Comparison of ENCODE assay signal across 8 cellular contexts in genomic region chr9:10612649-10613398, GRCh38. TPM values are rescaled to one million over a fixed set of nuclear protein-coding genes. Genes with fewer than 3 reads are reported as not detected.
A peak's percentile ranks its signal among the peaks of the same experiment; 100 is the strongest.
DNase-seq lines count a peak whose midpoint lies in the region; ATAC-seq and TF ChIP-seq lines count a peak whose summit lies in the region.

TSS of gene PTPRD (minus strand) at chr9:10613002.

- no peaks in the 10 kb centered on the region for H3K36me3 ChIP-seq in neuronal stem cell (replicated peaks in 1 of 2; ENCODE audit: control insufficient read depth in 2 of 2, insufficient read depth in 2 of 2, low read length in 2 of 2)

- CTCF ChIA-PET in activated CD8-positive, alpha-beta T cell treated with anti-CD3 and anti-CD28 coated beads for 36 hours (lab: Charles Lee) = no interaction called here

- H3K4me1 ChIP-seq in neuronal stem cell (ENCODE audit: control insufficient read depth in 2 of 2, insufficient read depth in 1 of 2, low read depth in 1 of 2, low read length in 2 of 2) = no peaks in the 10 kb centered on the region

- H4K8ac ChIP-seq in neuronal stem cell (ENCODE audit: low read depth, low read length) = no peak within 1 kb of the TSS

- H3K4me1 Mint-ChIP-seq in activated CD8-positive, alpha-beta T cell treated with anti-CD3 and anti-CD28 coated beads for 36 hours (ENCODE audit: low read depth) = peaks cover 2% of the 10 kb centered on the region

- H3K9me3 Mint-ChIP-seq in activated CD8-positive, alpha-beta T cell treated with anti-CD3 and anti-CD28 coated beads for 36 hours = no peaks in the 10 kb centered on the region

- H2BK120ac ChIP-seq in neuronal stem cell (ENCODE audit: low read depth, low read length) = peak within 1 kb of the TSS; percentile 72

- WGBS in neuronal stem cell (ENCODE audit: extremely low coverage in 2 of 2, insufficient read length in 2 of 2, insufficient replicate concordance in 1 of 2), 2 donors = no CpG with 5 or more reads among the region's 86 CpGs

- H2BK12ac ChIP-seq in neuronal stem cell (ENCODE audit: low read length) = no peak within 1 kb of the TSS

- DNase-seq in stimulated activated CD4-positive, alpha-beta T cell treated with anti-CD3 and anti-CD28 coated beads, Interleukin-15, amount 100 ng/mL, for 48 hours (ENCODE audit: low read depth in 2 of 2) = peak; percentile 1 to 4
- no peak for DNase-seq in stimulated activated CD4-positive, alpha-beta T cell treated with anti-CD3 and anti-CD28 coated beads, Interleukin-4, amount 100 ng/mL, for 1 hour
- DNase-seq in NCI-H128 (lab: John Stamatoyannopoulos, UW; ENCODE audit: unreplicated experiment) (peak; percentile 19), glomerular visceral epithelial cell (ENCODE audit: extremely low spot score) (peak; percentile 71), neuronal stem cell (ENCODE audit: low spot score) (peak; percentile 71), COLO829 (ENCODE audit: low spot score) (no peak)
- peak; percentile 40 for DNase-seq in activated CD8-positive, alpha-beta T cell treated with anti-CD3 and anti-CD28 coated beads for 36 hours

- peak within 1 kb of the TSS; percentile 13 for H3K4me3 Mint-ChIP-seq in activated CD8-positive, alpha-beta T cell treated with anti-CD3 and anti-CD28 coated beads for 36 hours

- peak within 1 kb of the TSS; percentile 66 for H3K4me2 ChIP-seq in neuronal stem cell (ENCODE audit: insufficient read depth, low read length, poor library complexity, severe bottlenecking)

- intact Hi-C loops in activated CD8-positive, alpha-beta T cell treated with anti-CD3 and anti-CD28 coated beads for 36 hours (cut with micrococcal nuclease) = no loop called here

- H3K36me3 Mint-ChIP-seq in activated CD8-positive, alpha-beta T cell treated with anti-CD3 and anti-CD28 coated beads for 36 hours (ENCODE audit: low read depth) = no peaks in the 10 kb centered on the region

- H3K9ac ChIP-seq in neuronal stem cell (ENCODE audit: low read depth, low read length, poor library complexity) = peak within 1 kb of the TSS; percentile 70

- H2BK5ac ChIP-seq in neuronal stem cell (ENCODE audit: low read length) = peak within 1 kb of the TSS; percentile 53

- peaks cover 0 to 45% (median 12%) of the 10 kb centered on the region in 3 experiments for H3K27me3 ChIP-seq in neuronal stem cell (ENCODE audit: control insufficient read depth in 3 of 3, insufficient read depth in 3 of 3, low read depth in 1 of 3, low read length in 3 of 3)

- peak within 1 kb of the TSS; percentile 98 for H2AFZ ChIP-seq in neuronal stem cell (ENCODE audit: low read length)

- no peaks in the 10 kb centered on the region for H3K79me1 ChIP-seq in neuronal stem cell (ENCODE audit: low read depth, low read length)

- no peak for TF ChIP-seq CTCF in activated CD8-positive, alpha-beta T cell treated with anti-CD3 and anti-CD28 coated beads for 36 hours (IDR thresholded peaks at IDR 0.05)

- H3K4ac ChIP-seq in neuronal stem cell (ENCODE audit: low read length) = no peak within 1 kb of the TSS

- peak within 1 kb of the TSS; percentile 96 for H2BK15ac ChIP-seq in neuronal stem cell (ENCODE audit: low read length)

- peak within 1 kb of the TSS; percentile 89 for H3K18ac ChIP-seq in neuronal stem cell (ENCODE audit: low read length)

- ATAC-seq in HG02678 (IDR thresholded peaks at IDR 0.05; ENCODE audit: unreplicated experiment) = peak; percentile 92
- peak; percentile 89 for ATAC-seq in activated CD8-positive, alpha-beta T cell treated with anti-CD3 and anti-CD28 coated beads for 36 hours

- no peak within 1 kb of the TSS for H2AK5ac ChIP-seq in neuronal stem cell (ENCODE audit: low read depth, low read length)

- H3K23ac ChIP-seq in neuronal stem cell (ENCODE audit: low read depth, low read length, poor library complexity) = peak within 1 kb of the TSS; percentile 73

- no peaks in the 10 kb centered on the region for H3K9me3 ChIP-seq in neuronal stem cell (replicated peaks in 1 of 2; ENCODE audit: control insufficient read depth in 2 of 2, insufficient read depth in 1 of 2, low read depth in 1 of 2, low read length in 2 of 2)

- POLR2A ChIA-PET in activated CD8-positive, alpha-beta T cell treated with anti-CD3 and anti-CD28 coated beads for 36 hours (lab: Charles Lee) = no interaction called here

- no peak within 1 kb of the TSS for H3K27ac Mint-ChIP-seq in activated CD8-positive, alpha-beta T cell treated with anti-CD3 and anti-CD28 coated beads for 36 hours

- H3K27me3 Mint-ChIP-seq in activated CD8-positive, alpha-beta T cell treated with anti-CD3 and anti-CD28 coated beads for 36 hours = peaks cover 26% of the 10 kb centered on the region

- no peak within 1 kb of the TSS for H3K14ac ChIP-seq in neuronal stem cell (ENCODE audit: low read length)

- H4K91ac ChIP-seq in neuronal stem cell (ENCODE audit: low read depth, low read length, poor library complexity) = no peak within 1 kb of the TSS

- peak within 1 kb of the TSS; percentile 46 to 89 for H3K4me3 ChIP-seq in neuronal stem cell (ENCODE audit: low read length in 2 of 2)

- no peak within 1 kb of the TSS for H3K27ac ChIP-seq in neuronal stem cell (replicated peaks; ENCODE audit: low read length)

RNA-seq across cellular contexts. Expression of gene PTPRD, which starts in this region (rescaled TPM):
- total RNA-seq in activated CD8-positive, alpha-beta T cell treated with anti-CD3 and anti-CD28 coated beads for 36 hours = not detected
- 30.8 TPM for polyA plus RNA-seq in neuronal stem cell (2013, experiment 1 of 2)
- polyA plus RNA-seq in neuronal stem cell (2013, experiment 2 of 2) = 30.4 TPM

Comparison
In these comparisons a context has a peak if more than half of its experiments do, and no peak if none do; other contexts are left out.
1. DNase-seq: peak in stimulated activated CD4-positive, alpha-beta T cell treated with anti-CD3 and anti-CD28 coated beads, Interleukin-15, amount 100 ng/mL, for 48 hours (2 of 2), NCI-H128 (single experiment), glomerular visceral epithelial cell (single experiment) and neuronal stem cell (single experiment); none in stimulated activated CD4-positive, alpha-beta T cell treated with anti-CD3 and anti-CD28 coated beads, Interleukin-4, amount 100 ng/mL, for 1 hour (single experiment) and COLO829 (single experiment).
2. Peak in DNase-seq and ATAC-seq in activated CD8-positive, alpha-beta T cell treated with anti-CD3 and anti-CD28 coated beads for 36 hours; RNA of the gene not detected or under 1 TPM.